ENCODE assay signal across 28 cellular contexts in the genomic region with DNA sequence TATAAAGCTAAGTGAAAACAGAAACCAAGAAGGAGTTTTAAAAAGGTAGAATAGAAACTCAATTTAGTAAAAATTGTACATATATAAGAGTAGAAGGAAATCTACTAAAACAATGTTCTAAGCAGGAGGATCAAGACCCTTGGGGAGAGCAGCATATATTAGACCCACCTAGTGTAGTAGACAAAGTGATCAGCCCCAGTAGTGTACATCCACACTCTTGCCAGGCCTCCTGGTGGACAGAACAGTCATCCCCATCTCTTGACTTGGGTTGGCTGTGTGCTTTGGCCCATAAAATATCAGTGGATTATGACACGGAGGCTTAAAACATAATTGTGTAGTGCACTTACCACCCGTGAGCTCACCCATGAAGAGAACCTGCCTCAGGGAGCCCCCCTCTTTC. TPM values are rescaled to one million over a fixed set of nuclear protein-coding genes. Genes with fewer than 3 reads are reported as not detected.
A peak's percentile ranks its signal among the peaks of the same experiment; 100 is the strongest.
DNase-seq lines count a peak whose midpoint lies in the region; ATAC-seq and TF ChIP-seq lines count a peak whose summit lies in the region.
"Had no signal": no experiment of that assay in that cellular context is flagged by ENCODE, and none has a peak within 500 bp of the region (broad histone marks: within the 10 kb centered on the region; RNA-seq: fewer than 3 reads in every experiment).

No MANE protein-coding gene starts in this region.

- CTCF ChIA-PET in AG04450 (lab: Charles Lee) = interaction anchor here (0.7 to 1.9 kb wide), 4 partner anchors 12 to 121 kb away, joined by 3 to 4 read pairs (median 4); no protein-coding TSS in a partner anchor

- H3K9me2 ChIP-seq in MM.1S (replicated peaks; ENCODE audit: insufficient read depth, low read length) = no peaks in the 10 kb centered on the region

- H3K36me3 ChIP-seq in MM.1S (replicated peaks; ENCODE audit: insufficient read depth, low read length) = no peaks in the 10 kb centered on the region

- H3K36me3 Mint-ChIP-seq in endothelial cell (ENCODE audit: low read depth, unreplicated experiment) = peaks cover 4% of the 10 kb centered on the region
- H3K36me3 Mint-ChIP-seq: CD8-positive, alpha-beta T cell had no signal

- peaks cover 2% of the 10 kb centered on the region for H3K27me3 Mint-ChIP-seq in endothelial cell (ENCODE audit: unreplicated experiment)

- no peak for DNase-seq in AG04450 (ENCODE audit: low read depth, low spot score)
- no peak for DNase-seq in MM.1S
- DNase-seq in endothelial cell (ENCODE audit: low spot score) = no peak
- no peak for DNase-seq in GM19240 (ENCODE audit: insufficient read length, low spot score)
- DNase-seq in NCI-H345 (lab: John Stamatoyannopoulos, UW) = no peak
- DNase-seq: AML-193; Caco-2; CD8-positive, alpha-beta T cell; DMS79; EL; GDM1; GOT3; HCEC 1CT; KBM-7; NCI-H1105 treated with DMSO at 0.1 percent for 48 hours; NCI-H2029; NCI-H69; SIG-M5 had no signal

- H3K9ac ChIP-seq in MM.1S (ENCODE audit: low read length) = no peak overlapping the region

- no peak overlapping the region for H3K4me3 Mint-ChIP-seq in endothelial cell (ENCODE audit: unreplicated experiment)
- H3K4me3 Mint-ChIP-seq: CD8-positive, alpha-beta T cell; T-helper 1 cell treated with Interleukin-12 subunit alpha and Interleukin-12 subunit beta and Interleukin-4 antibody, amounts not matched to agents 30 μg/mL and 1 μg/mL, for 36 hours had no signal

- H3K27ac ChIP-seq in AG04450 (ENCODE audit: low read depth, low read length) (no peak overlapping the region), MM.1S (ENCODE audit: low read length) (no peak overlapping the region)
- H3K27ac ChIP-seq: C4-2B, SK-N-MC had no signal

- no peak for ATAC-seq in GM18909 (IDR thresholded peaks at IDR 0.05; ENCODE audit: poor library complexity, unreplicated experiment)
- no peak for ATAC-seq in HG02938 (IDR thresholded peaks at IDR 0.05; ENCODE audit: unreplicated experiment)
- ATAC-seq: CD8-positive, alpha-beta T cell had no signal

- peaks cover 51% of the 10 kb centered on the region for H3K27me3 ChIP-seq in AG04450 (ENCODE audit: control insufficient read depth, insufficient read depth, low read length)
- H3K27me3 ChIP-seq in MM.1S (replicated peaks; ENCODE audit: insufficient read depth, low read length) = no peaks in the 10 kb centered on the region

- no peak overlapping the region for H3K4me2 ChIP-seq in MM.1S (ENCODE audit: low read depth, low read length)

- POLR2A ChIA-PET in AG04450 (lab: Yijun Ruan, JAX) = no interaction called here

- H3K79me2 ChIP-seq in MM.1S (ENCODE audit: low read length) = no peaks in the 10 kb centered on the region

- no peak overlapping the region for H3K4me3 ChIP-seq in AG04450 (ENCODE audit: low read depth, low read length)
- H3K4me3 ChIP-seq in MM.1S (ENCODE audit: low read length) = no peak overlapping the region
- H3K4me3 ChIP-seq: SK-N-MC had no signal

- H3F3A ChIP-seq in MM.1S (ENCODE audit: insufficient read depth, low read length) = peaks cover 16% of the 10 kb centered on the region

- H3K9me3 ChIP-seq in AG04450 (ENCODE audit: control insufficient read depth, insufficient read depth, low read length) = no peaks in the 10 kb centered on the region
- no peaks in the 10 kb centered on the region for H3K9me3 ChIP-seq in MM.1S (replicated peaks; ENCODE audit: insufficient read depth, low read length)
- H3K9me3 ChIP-seq: Caco-2 had no signal

- TF ChIP-seq CTCF in AG04450 (IDR thresholded peaks at IDR 0.05; ENCODE audit: low read depth, low read length) (peak; percentile 29), GM12873 (IDR thresholded peaks at IDR 0.05; ENCODE audit: insufficient read depth, low read depth, low read length, missing control alignments) (peak; percentile 27), MM.1S (IDR thresholded peaks at IDR 0.05; ENCODE audit: low read length) (0 out of 2 replicates have a peak, but pooled peaks have one; percentile 7), endothelial cell (IDR thresholded peaks at IDR 0.05; ENCODE audit: unreplicated experiment) (peak; percentile 19)

- H2AFZ ChIP-seq in MM.1S (ENCODE audit: low read length) = no peak overlapping the region

- peaks cover 31% of the 10 kb centered on the region for H3K4me1 ChIP-seq in MM.1S (ENCODE audit: low read length)
- H3K4me1 ChIP-seq: Caco-2 had no signal

- no peaks in the 10 kb centered on the region for H3K4me1 Mint-ChIP-seq in endothelial cell (ENCODE audit: unreplicated experiment)

- H4K20me1 ChIP-seq in MM.1S (ENCODE audit: insufficient read depth, low read length) = no peaks in the 10 kb centered on the region

- H3K27ac Mint-ChIP-seq in endothelial cell (ENCODE audit: unreplicated experiment) = no peak overlapping the region
- H3K27ac Mint-ChIP-seq: CD8-positive, alpha-beta T cell; T-helper 1 cell treated with Interleukin-12 subunit alpha and Interleukin-12 subunit beta and Interleukin-4 antibody, amounts not matched to agents 30 μg/mL and 1 μg/mL, for 36 hours had no signal

- peaks cover 4% of the 10 kb centered on the region for H3K9me3 Mint-ChIP-seq in endothelial cell (ENCODE audit: unreplicated experiment)
- H3K9me3 Mint-ChIP-seq: CD8-positive, alpha-beta T cell; T-helper 1 cell treated with Interleukin-12 subunit alpha and Interleukin-12 subunit beta and Interleukin-4 antibody, amounts not matched to agents 30 μg/mL and 1 μg/mL, for 36 hours had no signal

RNA-seq across cellular contexts. Expression of a gene that starts 10.9 kb away (rescaled TPM):
- 2.1 and 2.3 TPM in 2 replicates for polyA plus RNA-seq in AG04450 (2011; rRNA removed)
- polyA minus RNA-seq in AG04450 (2011; rRNA and poly(A)+ RNA removed) = 5.1 and 5.3 TPM in 2 replicates
- total RNA-seq in endothelial cell (ENCODE audit: unreplicated experiment) = 2.3 TPM
- total RNA-seq: CD8-positive, alpha-beta T cell had no signal

RNA-seq across cellular contexts. Expression of a gene that starts 18.1 kb away (rescaled TPM):
- polyA plus RNA-seq in AG04450 (2011; rRNA removed) = not detected in 2 replicates
- not detected in 2 replicates for polyA minus RNA-seq in AG04450 (2011; rRNA and poly(A)+ RNA removed)
- not detected for total RNA-seq in endothelial cell (ENCODE audit: unreplicated experiment)
- total RNA-seq: Caco-2; CD8-positive, alpha-beta T cell; HT1080; LHCN-M2; MCF 10A; NCI-H460 had no signal

RNA-seq across cellular contexts. Expression of a gene that starts 38.9 kb away (rescaled TPM):
- 1.6 and 2.0 TPM in 2 replicates for polyA plus RNA-seq in AG04450 (2011; rRNA removed)
- 1.4 and 1.9 TPM in 2 replicates for polyA minus RNA-seq in AG04450 (2011; rRNA and poly(A)+ RNA removed)
- not detected for total RNA-seq in endothelial cell (ENCODE audit: unreplicated experiment)
- total RNA-seq: Caco-2, HT1080, MCF 10A, NCI-H460 had no signal
